In genomic region chrX:79524642-79525041, GRCh38 we compare ENCODE assay signal across 3 cellular contexts.
TF ChIP-seq lines count a peak whose summit lies in the region.

No MANE protein-coding gene starts in this region.

TF ChIP-seq in SK-N-SH, 30 proteins besides CTCF, POLR2A, EP300 and RAD21 (continued from another document):
- no peak for TF ChIP-seq TAF1 (IDR thresholded peaks at IDR 0.05; ENCODE audit: borderline replicate concordance, low read depth, low read length)
- no peak for TF ChIP-seq POLR2AphosphoS5 (IDR thresholded peaks at IDR 0.05; ENCODE audit: low read depth, low read length)
- no peak for TF ChIP-seq CHD2 (IDR thresholded peaks at IDR 0.05; ENCODE audit: low read length, partially characterized antibody)
- no peak for TF ChIP-seq EZH2phosphoT487 (IDR thresholded peaks at IDR 0.05; ENCODE audit: borderline replicate concordance, low read depth)
- TF ChIP-seq TEAD4 (IDR thresholded peaks at IDR 0.05; ENCODE audit: borderline replicate concordance, insufficient read depth), result no peak
- TF ChIP-seq JUND (IDR thresholded peaks at IDR 0.05), result no peak
- no peak for TF ChIP-seq RXRA (IDR thresholded peaks at IDR 0.05; ENCODE audit: borderline replicate concordance, low read depth)
TF ChIP-seq in SK-N-SH: peak in this region for 0.

TF ChIP-seq in SK-N-SH treated with all-trans-retinoic acid at 6 μM for 48 hours, 23 proteins besides CTCF, POLR2A, EP300 and RAD21:
- TF ChIP-seq CSRNP3 (CRISPR knock-in tag; IDR thresholded peaks at IDR 0.05), result no peak
- no peak for TF ChIP-seq ARNTL (CRISPR knock-in tag; IDR thresholded peaks at IDR 0.05; ENCODE audit: borderline replicate concordance, low read depth)
- TF ChIP-seq OSR1 (CRISPR knock-in tag; IDR thresholded peaks at IDR 0.05), result no peak
- TF ChIP-seq ZNF8 (CRISPR knock-in tag; IDR thresholded peaks at IDR 0.05), result no peak
- no peak for TF ChIP-seq TSHZ2 (CRISPR knock-in tag; IDR thresholded peaks at IDR 0.05)
- no peak for TF ChIP-seq TCF4 (CRISPR knock-in tag; IDR thresholded peaks at IDR 0.05; ENCODE audit: borderline replicate concordance)
- TF ChIP-seq CREB5 (CRISPR knock-in tag; IDR thresholded peaks at IDR 0.05; ENCODE audit: low read depth), result no peak
- TF ChIP-seq, protein P1, sequence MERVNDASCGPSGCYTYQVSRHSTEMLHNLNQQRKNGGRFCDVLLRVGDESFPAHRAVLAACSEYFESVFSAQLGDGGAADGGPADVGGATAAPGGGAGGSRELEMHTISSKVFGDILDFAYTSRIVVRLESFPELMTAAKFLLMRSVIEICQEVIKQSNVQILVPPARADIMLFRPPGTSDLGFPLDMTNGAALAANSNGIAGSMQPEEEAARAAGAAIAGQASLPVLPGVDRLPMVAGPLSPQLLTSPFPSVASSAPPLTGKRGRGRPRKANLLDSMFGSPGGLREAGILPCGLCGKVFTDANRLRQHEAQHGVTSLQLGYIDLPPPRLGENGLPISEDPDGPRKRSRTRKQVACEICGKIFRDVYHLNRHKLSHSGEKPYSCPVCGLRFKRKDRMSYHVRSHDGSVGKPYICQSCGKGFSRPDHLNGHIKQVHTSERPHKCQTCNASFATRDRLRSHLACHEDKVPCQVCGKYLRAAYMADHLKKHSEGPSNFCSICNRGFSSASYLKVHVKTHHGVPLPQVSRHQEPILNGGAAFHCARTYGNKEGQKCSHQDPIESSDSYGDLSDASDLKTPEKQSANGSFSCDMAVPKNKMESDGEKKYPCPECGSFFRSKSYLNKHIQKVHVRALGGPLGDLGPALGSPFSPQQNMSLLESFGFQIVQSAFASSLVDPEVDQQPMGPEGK (CRISPR knock-in tag; IDR thresholded peaks at IDR 0.05; ENCODE audit: borderline replicate concordance), result no peak
- no peak for TF ChIP-seq ZFP30 (CRISPR knock-in tag; IDR thresholded peaks at IDR 0.05)
- TF ChIP-seq, protein P2, sequence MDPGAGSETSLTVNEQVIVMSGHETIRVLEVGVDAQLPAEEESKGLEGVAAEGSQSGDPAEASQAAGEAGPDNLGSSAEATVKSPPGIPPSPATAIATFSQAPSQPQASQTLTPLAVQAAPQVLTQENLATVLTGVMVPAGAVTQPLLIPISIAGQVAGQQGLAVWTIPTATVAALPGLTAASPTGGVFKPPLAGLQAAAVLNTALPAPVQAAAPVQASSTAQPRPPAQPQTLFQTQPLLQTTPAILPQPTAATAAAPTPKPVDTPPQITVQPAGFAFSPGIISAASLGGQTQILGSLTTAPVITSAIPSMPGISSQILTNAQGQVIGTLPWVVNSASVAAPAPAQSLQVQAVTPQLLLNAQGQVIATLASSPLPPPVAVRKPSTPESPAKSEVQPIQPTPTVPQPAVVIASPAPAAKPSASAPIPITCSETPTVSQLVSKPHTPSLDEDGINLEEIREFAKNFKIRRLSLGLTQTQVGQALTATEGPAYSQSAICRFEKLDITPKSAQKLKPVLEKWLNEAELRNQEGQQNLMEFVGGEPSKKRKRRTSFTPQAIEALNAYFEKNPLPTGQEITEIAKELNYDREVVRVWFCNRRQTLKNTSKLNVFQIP (CRISPR knock-in tag; IDR thresholded peaks at IDR 0.05; ENCODE audit: borderline replicate concordance, low read depth), result no peak

TF ChIP-seq in GM12878, 131 proteins besides CTCF, POLR2A, EP300 and RAD21 (continued from another document):
- TF ChIP-seq, protein P3, sequence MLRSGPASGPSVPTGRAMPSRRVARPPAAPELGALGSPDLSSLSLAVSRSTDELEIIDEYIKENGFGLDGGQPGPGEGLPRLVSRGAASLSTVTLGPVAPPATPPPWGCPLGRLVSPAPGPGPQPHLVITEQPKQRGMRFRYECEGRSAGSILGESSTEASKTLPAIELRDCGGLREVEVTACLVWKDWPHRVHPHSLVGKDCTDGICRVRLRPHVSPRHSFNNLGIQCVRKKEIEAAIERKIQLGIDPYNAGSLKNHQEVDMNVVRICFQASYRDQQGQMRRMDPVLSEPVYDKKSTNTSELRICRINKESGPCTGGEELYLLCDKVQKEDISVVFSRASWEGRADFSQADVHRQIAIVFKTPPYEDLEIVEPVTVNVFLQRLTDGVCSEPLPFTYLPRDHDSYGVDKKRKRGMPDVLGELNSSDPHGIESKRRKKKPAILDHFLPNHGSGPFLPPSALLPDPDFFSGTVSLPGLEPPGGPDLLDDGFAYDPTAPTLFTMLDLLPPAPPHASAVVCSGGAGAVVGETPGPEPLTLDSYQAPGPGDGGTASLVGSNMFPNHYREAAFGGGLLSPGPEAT (IDR thresholded peaks at IDR 0.05; ENCODE audit: low read depth), result no peak
- no peak for TF ChIP-seq MXI1 (IDR thresholded peaks at IDR 0.05; ENCODE audit: low read depth, low read length)
- TF ChIP-seq E4F1 (IDR thresholded peaks at IDR 0.05; ENCODE audit: borderline replicate concordance, partially characterized antibody), result no peak
